28 cellular contexts compared by ENCODE assay signal in genomic region chr19:18580311-18580710, GRCh38. TPM values are rescaled to one million over a fixed set of nuclear protein-coding genes. Genes with fewer than 3 reads are reported as not detected.
DNase-seq lines count a peak whose midpoint lies in the region; ATAC-seq, FAIRE-seq and TF ChIP-seq lines count a peak whose summit lies in the region.
"Had no signal": no experiment of that assay in that cellular context is flagged by ENCODE, and none has a peak within 500 bp of the region (broad histone marks: within the 10 kb centered on the region; RNA-seq: fewer than 3 reads in every experiment).

No MANE protein-coding gene starts in this region.

- no peaks in the 10 kb centered on the region for H3K4me1 ChIP-seq in GM23338 (ENCODE audit: insufficient read depth)
- H3K4me1 ChIP-seq in liver (ENCODE audit: control insufficient read depth in 4 of 4, insufficient read depth in 4 of 4, low read length in 3 of 4), result peaks cover 0 to 6% (median 4%) of the 10 kb centered on the region in 4 donors
- no peaks in the 10 kb centered on the region for H3K4me1 ChIP-seq in neuronal stem cell (ENCODE audit: control insufficient read depth in 2 of 2, insufficient read depth in 1 of 2, low read depth in 1 of 2, low read length in 2 of 2)
- no peaks in the 10 kb centered on the region for H3K4me1 ChIP-seq in body of pancreas
- no peaks in the 10 kb centered on the region for H3K4me1 ChIP-seq in psoas muscle
- H3K4me1 ChIP-seq: BE2C had no signal

- H2AK5ac ChIP-seq in neuronal stem cell (ENCODE audit: low read depth, low read length), result peak overlapping the region; percentile 86

- no peak overlapping the region for H3K27ac Mint-ChIP-seq in GM23338
- H3K27ac Mint-ChIP-seq: CD4-positive, CD25-positive, alpha-beta regulatory T cell had no signal

- FAIRE-seq in RCC 7860 (lab: Jason Lieb, UNC), result no peak
- FAIRE-seq: A204.1, GM12878, GM12892, GM18507 had no signal

- TF ChIP-seq RAD21 in liver (IDR thresholded peaks at IDR 0.05), result no peak

- 53% methylated on average over 7 of the region's 7 CpGs for whole genome bisulfite sequencing in liver
- WGBS in neuronal stem cell (ENCODE audit: extremely low coverage in 2 of 2, insufficient read length in 2 of 2, insufficient replicate concordance in 1 of 2), 2 donors, result no CpG with 5 or more reads among the region's 7 CpGs
- 34 to 40% methylated on average over 3 to 7 of the region's 7 CpGs for WGBS in body of pancreas, 2 donors
- WGBS in psoas muscle, 3 donors, result 67 to 72% (median 69%) methylated on average over 7 of the region's 7 CpGs

- H2AFZ ChIP-seq in GM23338, result no peak overlapping the region
- H2AFZ ChIP-seq in neuronal stem cell (ENCODE audit: low read length), result no peak overlapping the region

- intact Hi-C loops in body of pancreas (cut with DNase I), result no loop called here
- intact Hi-C loops in psoas muscle (cut with DNase I), result no loop called here

- H3K27me3 Mint-ChIP-seq in GM23338 (ENCODE audit: insufficient read depth, low read depth, poor library complexity), result peaks cover 16% of the 10 kb centered on the region
- H3K27me3 Mint-ChIP-seq: CD4-positive, alpha-beta memory T cell; CD8-positive, alpha-beta memory T cell had no signal

- no peak for TF ChIP-seq POLR2A in body of pancreas (IDR thresholded peaks at IDR 0.05)

- no peaks in the 10 kb centered on the region for H3K9me3 Mint-ChIP-seq in GM23338
- H3K9me3 Mint-ChIP-seq: CD14-positive monocyte; CD4-positive, alpha-beta memory T cell; CD4-positive, CD25-positive, alpha-beta regulatory T cell; CD8-positive, alpha-beta memory T cell had no signal

- no peak overlapping the region for H2BK120ac ChIP-seq in neuronal stem cell (ENCODE audit: low read depth, low read length)

- H3K27ac ChIP-seq in GM23338 (ENCODE audit: low read depth) (no peak overlapping the region), liver (ENCODE audit: low read depth in 1 of 2, low read length in 2 of 2) (no peak overlapping the region), neuronal stem cell (replicated peaks; ENCODE audit: low read length) (no peak overlapping the region), body of pancreas (no peak overlapping the region), psoas muscle (no peak overlapping the region)
- H3K27ac ChIP-seq: BLaER1 had no signal

- peaks cover 4% of the 10 kb centered on the region for H4K20me1 ChIP-seq in GM23338 (replicated peaks; ENCODE audit: insufficient read depth)

- H3K36me3 Mint-ChIP-seq in GM23338 (ENCODE audit: low read depth), result peaks cover 27% of the 10 kb centered on the region

- H3K23ac ChIP-seq in neuronal stem cell (ENCODE audit: low read depth, low read length, poor library complexity), result no peak overlapping the region

- no peak overlapping the region for H2BK5ac ChIP-seq in neuronal stem cell (ENCODE audit: low read length)

- no peaks in the 10 kb centered on the region for H3K79me2 ChIP-seq in GM23338 (replicated peaks; ENCODE audit: insufficient read depth)

- H3K9me3 ChIP-seq in liver (ENCODE audit: control insufficient read depth in 4 of 4, low read length in 3 of 4) (no peaks in the 10 kb centered on the region), neuronal stem cell (replicated peaks in 1 of 2; ENCODE audit: control insufficient read depth in 2 of 2, insufficient read depth in 1 of 2, low read depth in 1 of 2, low read length in 2 of 2) (no peaks in the 10 kb centered on the region), body of pancreas (no peaks in the 10 kb centered on the region), psoas muscle (no peaks in the 10 kb centered on the region)
- H3K9me3 ChIP-seq: BE2C, BLaER1 had no signal

- peaks cover 23% of the 10 kb centered on the region for H3F3A ChIP-seq in GM23338 (replicated peaks; ENCODE audit: low read depth)

- no peak for ATAC-seq in GM23338
- peak; percentile 86 for ATAC-seq in left lobe of liver
- no peak for ATAC-seq in body of pancreas
- ATAC-seq in psoas muscle, result no peak
- ATAC-seq: GM12878 had no signal

- no peaks in the 10 kb centered on the region for H3K79me1 ChIP-seq in neuronal stem cell (ENCODE audit: low read depth, low read length)

- H4K91ac ChIP-seq in neuronal stem cell (ENCODE audit: low read depth, low read length, poor library complexity), result no peak overlapping the region

- DNase-seq in GM23338 (ENCODE audit: low spot score), result peak; percentile 0
- peak; percentile 70 for DNase-seq in left lobe of liver (ENCODE audit: low spot score)
- DNase-seq in neuronal stem cell (ENCODE audit: low spot score), result no peak
- DNase-seq in body of pancreas, result no peak
- DNase-seq in RCC 7860 (ENCODE audit: low spot score), result no peak
- no peak for DNase-seq in psoas muscle
- DNase-seq: 8988T; ACHN; BE2C; C1 segment of cervical spinal cord; CD4-positive, alpha-beta memory T cell; CD4-positive, CD25-positive, alpha-beta regulatory T cell; CD8-positive, alpha-beta memory T cell; COR-L47; DMS 273 treated with DMSO at 0.1 percent for 48 hours; DMS153; DMS53; DMS79; DND-41; EL; GDM1 had no signal

- no peaks in the 10 kb centered on the region for H3K27me3 ChIP-seq in GM23338 (ENCODE audit: insufficient read depth)
- H3K27me3 ChIP-seq in liver (ENCODE audit: control insufficient read depth in 4 of 4, insufficient read depth in 4 of 4, low read length in 3 of 4), result no peaks in the 10 kb centered on the region
- H3K27me3 ChIP-seq in neuronal stem cell (ENCODE audit: control insufficient read depth in 3 of 3, insufficient read depth in 3 of 3, low read depth in 1 of 3, low read length in 3 of 3), result no peaks in the 10 kb centered on the region
- no peaks in the 10 kb centered on the region for H3K27me3 ChIP-seq in body of pancreas
- H3K27me3 ChIP-seq in psoas muscle (ENCODE audit: insufficient read depth in 3 of 3, low read length in 2 of 3), result no peaks in the 10 kb centered on the region
- H3K27me3 ChIP-seq: BE2C, BLaER1 had no signal

- H3K9ac ChIP-seq in liver (ENCODE audit: low read depth in 1 of 2, low read length in 2 of 2), result no peak overlapping the region
- H3K9ac ChIP-seq in neuronal stem cell (ENCODE audit: low read depth, low read length, poor library complexity), result no peak overlapping the region
- H3K9ac ChIP-seq: BLaER1 had no signal

- H3K4me3 Mint-ChIP-seq in GM23338, result no peak overlapping the region
- H3K4me3 Mint-ChIP-seq: CD14-positive monocyte; CD4-positive, alpha-beta memory T cell; CD4-positive, CD25-positive, alpha-beta regulatory T cell; CD8-positive, alpha-beta memory T cell had no signal

- H4K8ac ChIP-seq in neuronal stem cell (ENCODE audit: low read depth, low read length), result no peak overlapping the region

- H3K36me3 ChIP-seq in GM23338 (ENCODE audit: insufficient read depth), result peaks cover 12% of the 10 kb centered on the region
- peaks cover 3 to 20% (median 11%) of the 10 kb centered on the region in 4 donors for H3K36me3 ChIP-seq in liver (ENCODE audit: control insufficient read depth in 4 of 4, insufficient read depth in 3 of 4, low read depth in 1 of 4, low read length in 3 of 4)
- H3K36me3 ChIP-seq in neuronal stem cell (replicated peaks in 1 of 2; ENCODE audit: control insufficient read depth in 2 of 2, insufficient read depth in 2 of 2, low read length in 2 of 2), result peaks cover 7 to 26% of the 10 kb centered on the region in 2 donors
- H3K36me3 ChIP-seq in body of pancreas (replicated peaks in 1 of 2; ENCODE audit: insufficient read depth in 1 of 2, low read depth in 2 of 2), result peaks cover 0 to 1% of the 10 kb centered on the region in 2 donors
- peaks cover under 1 to 33% of the 10 kb centered on the region in 2 donors for H3K36me3 ChIP-seq in psoas muscle (ENCODE audit: insufficient read depth in 1 of 2, low read depth in 1 of 2)

- H3K4me2 ChIP-seq in GM23338 (no peak overlapping the region), neuronal stem cell (ENCODE audit: insufficient read depth, low read length, poor library complexity, severe bottlenecking) (no peak overlapping the region)
- H3K4me2 ChIP-seq: BLaER1 had no signal

- H3K9me2 ChIP-seq in GM23338 (ENCODE audit: insufficient read depth), result no peaks in the 10 kb centered on the region

- H2BK12ac ChIP-seq in neuronal stem cell (ENCODE audit: low read length), result no peak overlapping the region

- no peak overlapping the region for H2BK15ac ChIP-seq in neuronal stem cell (ENCODE audit: low read length)

- no peak overlapping the region for H3K4me3 ChIP-seq in GM23338
- no peak overlapping the region for H3K4me3 ChIP-seq in liver (ENCODE audit: low read depth in 1 of 3, low read length in 3 of 3)
- no peak overlapping the region for H3K4me3 ChIP-seq in neuronal stem cell (ENCODE audit: low read length in 2 of 2)
- no peak overlapping the region for H3K4me3 ChIP-seq in body of pancreas
- no peak overlapping the region for H3K4me3 ChIP-seq in psoas muscle
- H3K4me3 ChIP-seq: BLaER1, GM12878 had no signal

- H3K14ac ChIP-seq in neuronal stem cell (ENCODE audit: low read length), result no peak overlapping the region

- H3K18ac ChIP-seq in neuronal stem cell (ENCODE audit: low read length), result no peak overlapping the region

- no peaks in the 10 kb centered on the region for H3K4me1 Mint-ChIP-seq in GM23338

- no peak overlapping the region for H3K4ac ChIP-seq in neuronal stem cell (ENCODE audit: low read length)

- no peak for TF ChIP-seq CTCF in GM23338 (conservative IDR thresholded peaks at IDR 0.05; ENCODE audit: low read depth in 2 of 2)
- no peak for TF ChIP-seq CTCF in liver (IDR thresholded peaks at IDR 0.05; ENCODE audit: low read depth, low read length, missing input control)
- no peak for TF ChIP-seq CTCF in body of pancreas (IDR thresholded peaks at IDR 0.05)
- no peak for TF ChIP-seq CTCF in psoas muscle (IDR thresholded peaks at IDR 0.05)

RNA-seq across cellular contexts. Expression of gene REX1BD, which starts 8.3 kb away (rescaled TPM):
- 121 and 124 TPM in 2 replicates for total RNA-seq in GM23338 (2014; rRNA removed; shearing (Covaris generic))
- polyA plus RNA-seq in GM23338 (2016; fragmentation: Nextera tagmentation; extraction: Ambion mirVana) (135 and 138 TPM in 2 replicates), liver (10 to 100 TPM; 58.7 to 71.9 TPM), psoas muscle (100 to 1,000 TPM in 1 of 3 donors, 10 to 100 TPM in 2; 67.7 to 105 (median 80.7) TPM)
- total RNA-seq in left lobe of liver (55.7 TPM), liver (10 to 100 TPM; 25.9 to 44.0 TPM), body of pancreas (100 to 1,000 TPM; 146 to 214 TPM), psoas muscle (100 to 1,000 TPM in 1 of 4 donors, 10 to 100 TPM in 3; 52.1 to 105 (median 92.0) TPM)
- 85.7 TPM for polyA plus RNA-seq in neuronal stem cell (2013, experiment 1 of 2)
- polyA plus RNA-seq in neuronal stem cell (2013, experiment 2 of 2), result 81.2 TPM

RNA-seq across cellular contexts. Expression of gene UBA52, which starts 8.7 kb away (rescaled TPM):
- 627 and 649 TPM in 2 replicates for total RNA-seq in GM23338 (2014; rRNA removed; shearing (Covaris generic))
- 1,301 and 1,361 TPM in 2 replicates for polyA plus RNA-seq in GM23338 (2016; fragmentation: Nextera tagmentation; extraction: Ambion mirVana)
- total RNA-seq in left lobe of liver, result 425 TPM
- total RNA-seq in liver, result 100 to 1,000 TPM; 324 to 585 TPM
- 100 to 1,000 TPM; 382 to 647 TPM for polyA plus RNA-seq in liver
- polyA plus RNA-seq in neuronal stem cell (2013, experiment 1 of 2), result 1,321 TPM
- 1,289 TPM for polyA plus RNA-seq in neuronal stem cell (2013, experiment 2 of 2)
- total RNA-seq in body of pancreas, result 100 to 1,000 TPM; 242 to 358 TPM
- 1,000 to 10,000 TPM in 2 of 4 donors, 100 to 1,000 TPM in 2; 979 to 1,082 (median 1,028) TPM for total RNA-seq in psoas muscle
- polyA plus RNA-seq in psoas muscle, result 1,000 to 10,000 TPM in 2 of 3 donors, 100 to 1,000 TPM in 1; 877 to 1,553 (median 1,005) TPM

RNA-seq across cellular contexts. Expression of gene KXD1, which starts 22.6 kb away (rescaled TPM):
- total RNA-seq in GM23338 (2014; rRNA removed; shearing (Covaris generic)), result 162 and 164 TPM in 2 replicates
- 108 and 111 TPM in 2 replicates for polyA plus RNA-seq in GM23338 (2016; fragmentation: Nextera tagmentation; extraction: Ambion mirVana)
- total RNA-seq in left lobe of liver, result 30.4 TPM
- total RNA-seq in liver, result 10 to 100 TPM; 31.8 to 47.0 TPM
- polyA plus RNA-seq in liver, result 10 to 100 TPM; 39.9 to 53.6 TPM
- 150 TPM for polyA plus RNA-seq in neuronal stem cell (2013, experiment 1 of 2)
- 148 TPM for polyA plus RNA-seq in neuronal stem cell (2013, experiment 2 of 2)
- total RNA-seq in body of pancreas, result 10 to 100 TPM; 62.6 to 71.1 TPM
- total RNA-seq in psoas muscle, result 10 to 100 TPM; 38.9 to 76.5 (median 50.8) TPM
- polyA plus RNA-seq in psoas muscle, result 100 to 1,000 TPM in 2 of 3 donors, 10 to 100 TPM in 1; 84.6 to 144 (median 122) TPM

RNA-seq across cellular contexts. Expression of gene CRLF1, which starts 26.3 kb away (rescaled TPM):
- 17.1 and 18.1 TPM in 2 replicates for total RNA-seq in GM23338 (2014; rRNA removed; shearing (Covaris generic))
- polyA plus RNA-seq in GM23338 (2016; fragmentation: Nextera tagmentation; extraction: Ambion mirVana) (19.7 and 22.9 TPM in 2 replicates), liver (1 to 10 TPM in 1 of 2 donors, under 1 TPM in 1; 0.49 to 1.9 TPM), psoas muscle (10 to 100 TPM; 15.6 to 28.4 (median 19.3) TPM)
- total RNA-seq in left lobe of liver (0.20 TPM), liver (1 to 10 TPM in 1 of 2 donors, not detected in 1; 1.6 TPM), body of pancreas (10 to 100 TPM; 23.3 to 40.2 TPM), psoas muscle (10 to 100 TPM in 3 of 4 donors, 1 to 10 TPM in 1; 8.3 to 20.2 (median 14.2) TPM)
- 0.24 TPM for polyA plus RNA-seq in neuronal stem cell (2013, experiment 1 of 2)
- polyA plus RNA-seq in neuronal stem cell (2013, experiment 2 of 2), result 0.33 TPM
- total RNA-seq: CD4-positive, alpha-beta memory T cell; CD4-positive, CD25-positive, alpha-beta regulatory T cell; CD8-positive, alpha-beta memory T cell had no signal
- polyA plus RNA-seq: CD8-positive, alpha-beta memory T cell had no signal

RNA-seq across cellular contexts. Expression of gene TMEM59L, which starts 32.4 kb away (rescaled TPM):
- 6.8 and 9.8 TPM in 2 replicates for total RNA-seq in GM23338 (2014; rRNA removed; shearing (Covaris generic))
- 15.7 and 16.2 TPM in 2 replicates for polyA plus RNA-seq in GM23338 (2016; fragmentation: Nextera tagmentation; extraction: Ambion mirVana)
- total RNA-seq in left lobe of liver, result not detected
- total RNA-seq in liver, result under 1 TPM in 1 of 2 donors, not detected in 1; 0.08 TPM
- under 1 TPM; 0.08 to 0.15 TPM for polyA plus RNA-seq in liver
- 7.1 TPM for polyA plus RNA-seq in neuronal stem cell (2013, experiment 1 of 2)
- 6.4 TPM for polyA plus RNA-seq in neuronal stem cell (2013, experiment 2 of 2)
- total RNA-seq in body of pancreas, result 1 to 10 TPM in 1 of 2 donors, under 1 TPM in 1; 0.66 to 2.1 TPM
- 1 to 10 TPM in 3 of 4 donors, under 1 TPM in 1; 0.79 to 3.2 (median 2.6) TPM for total RNA-seq in psoas muscle
- polyA plus RNA-seq in psoas muscle, result 1 to 10 TPM in 2 of 3 donors, under 1 TPM in 1; 0.85 to 4.8 (median 1.5) TPM
- total RNA-seq: CD4-positive, alpha-beta memory T cell; CD4-positive, CD25-positive, alpha-beta regulatory T cell; CD8-positive, alpha-beta memory T cell had no signal
- polyA plus RNA-seq: CD14-positive monocyte; CD4-positive, alpha-beta memory T cell; CD4-positive, CD25-positive, alpha-beta regulatory T cell; CD8-positive, alpha-beta memory T cell; GM12878 had no signal

Comparison
In these comparisons a context has a peak if more than half of its experiments do, and no peak if none do; other contexts are left out.
1. DNase-seq: peak in GM23338 (single experiment) and left lobe of liver (single experiment); none in neuronal stem cell (single experiment), body of pancreas (0 of 4), RCC 7860 (single experiment) and psoas muscle (0 of 2).